9 cellular contexts compared by ENCODE assay signal in the genomic region with DNA sequence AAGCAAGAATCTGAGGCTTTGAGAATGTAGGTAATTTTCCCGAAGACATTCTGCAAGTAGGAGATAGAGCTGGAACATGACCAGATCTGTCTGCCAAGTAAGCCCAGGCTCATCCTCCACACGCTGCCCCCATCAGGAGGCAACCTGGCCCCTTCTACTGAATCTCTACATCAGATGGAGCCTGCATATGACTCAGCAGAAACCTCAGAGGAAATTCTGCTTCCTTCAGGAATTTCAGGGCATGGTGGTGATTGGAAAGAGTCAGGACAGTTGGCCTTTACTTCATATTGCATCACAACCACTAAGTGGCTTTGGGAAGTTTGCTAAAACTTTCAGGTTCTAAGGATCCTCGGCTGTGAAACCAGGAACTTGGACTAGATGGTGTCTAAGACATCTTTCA.
DNase-seq lines count a peak whose midpoint lies in the region; ATAC-seq and TF ChIP-seq lines count a peak whose summit lies in the region.
"Had no signal": no experiment of that assay in that cellular context is flagged by ENCODE, and none has a peak within 500 bp of the region (broad histone marks: within the 10 kb centered on the region; RNA-seq: fewer than 3 reads in every experiment).

No MANE protein-coding gene starts in this region.

- no peak overlapping the region for H3K4me3 Mint-ChIP-seq in dendritic cell treated with granulocyte-macrophage colony-stimulating factor and Interleukin-4, amounts not matched to agents 40 ng/mL and 50 ng/mL, for 4 days
- no peak overlapping the region for H3K4me3 Mint-ChIP-seq in progenitor cell of endocrine pancreas (ENCODE audit: low read depth)

- no peak overlapping the region for H3K4me2 ChIP-seq in PC-3 (ENCODE audit: low read length)
- peak overlapping the region; percentile 23 for H3K4me2 ChIP-seq in parathyroid adenoma (ENCODE audit: low read length)

- no peaks in the 10 kb centered on the region for H3K36me3 Mint-ChIP-seq in dendritic cell treated with granulocyte-macrophage colony-stimulating factor and Interleukin-4, amounts not matched to agents 40 ng/mL and 50 ng/mL, for 4 days (ENCODE audit: low read depth)
- no peaks in the 10 kb centered on the region for H3K36me3 Mint-ChIP-seq in progenitor cell of endocrine pancreas (ENCODE audit: insufficient read depth)

- TF ChIP-seq CTCF in PC-3 (conservative IDR thresholded peaks at IDR 0.05; ENCODE audit: low read depth, low read length) (no peak), parathyroid adenoma (IDR thresholded peaks at IDR 0.05) (no peak), progenitor cell of endocrine pancreas (IDR thresholded peaks at IDR 0.05; ENCODE audit: unreplicated experiment) (no peak)

- ATAC-seq in PC-3: peak; percentile 31; the same call in 1 of the 2 replicates
- ATAC-seq in GM18858 (IDR thresholded peaks at IDR 0.05; ENCODE audit: unreplicated experiment): no peak

- no peaks in the 10 kb centered on the region for H3K9me3 ChIP-seq in PC-3 (ENCODE audit: low read length)
- H3K9me3 ChIP-seq in parathyroid adenoma (ENCODE audit: control insufficient read depth, low read length): no peaks in the 10 kb centered on the region

- H2AFZ ChIP-seq in PC-3 (ENCODE audit: low read length) (0 out of 2 replicates have a peak overlapping the region, but pooled peaks have one; percentile 26), parathyroid adenoma (peak overlapping the region; percentile 60)

- H3K36me3 ChIP-seq in PC-3 (ENCODE audit: low read depth, low read length): no peaks in the 10 kb centered on the region
- H3K36me3 ChIP-seq in parathyroid adenoma (ENCODE audit: control insufficient read depth, insufficient read depth, low read length): no peaks in the 10 kb centered on the region

- H3K79me2 ChIP-seq in PC-3 (ENCODE audit: low read length): no peaks in the 10 kb centered on the region
- no peaks in the 10 kb centered on the region for H3K79me2 ChIP-seq in parathyroid adenoma

- H3K27me3 Mint-ChIP-seq in dendritic cell treated with granulocyte-macrophage colony-stimulating factor and Interleukin-4, amounts not matched to agents 40 ng/mL and 50 ng/mL, for 4 days: no peaks in the 10 kb centered on the region
- H3K27me3 Mint-ChIP-seq in progenitor cell of endocrine pancreas: peaks cover 6% of the 10 kb centered on the region

- no peaks in the 10 kb centered on the region for H3F3A ChIP-seq in PC-3 (ENCODE audit: low read length, unreplicated experiment)

- H3K4me1 ChIP-seq in PC-3 (ENCODE audit: insufficient read depth, low read length): no peaks in the 10 kb centered on the region; the same call in 1 of the 2 replicates
- H3K4me1 ChIP-seq in parathyroid adenoma: peaks cover 19% of the 10 kb centered on the region

- no TSS peak for BruUV-seq in PC-3 (replicated peaks; lab: Mats Ljungman, UMichigan)

- intact Hi-C loops in PC-3 (cut with micrococcal nuclease): no loop called here
- intact Hi-C loops in dendritic cell treated with granulocyte-macrophage colony-stimulating factor and Interleukin-4, amounts not matched to agents 40 ng/mL and 50 ng/mL, for 4 days (cut with micrococcal nuclease): no loop called here

- H3K27ac ChIP-seq in PC-3 (ENCODE audit: low read length) (0 out of 2 replicates have a peak overlapping the region, but pooled peaks have one; percentile 18), parathyroid adenoma (peak overlapping the region; percentile 97), substantia nigra (ENCODE audit: low read depth, low read length, poor library complexity, severe bottlenecking) (no peak overlapping the region)

- H3K27ac Mint-ChIP-seq in dendritic cell treated with granulocyte-macrophage colony-stimulating factor and Interleukin-4, amounts not matched to agents 40 ng/mL and 50 ng/mL, for 4 days: peak overlapping the region; percentile 77
- no peak overlapping the region for H3K27ac Mint-ChIP-seq in progenitor cell of endocrine pancreas

- H3K9me3 Mint-ChIP-seq in dendritic cell treated with granulocyte-macrophage colony-stimulating factor and Interleukin-4, amounts not matched to agents 40 ng/mL and 50 ng/mL, for 4 days: no peaks in the 10 kb centered on the region
- H3K9me3 Mint-ChIP-seq in progenitor cell of endocrine pancreas (ENCODE audit: low read depth): peaks cover 10% of the 10 kb centered on the region

- no peaks in the 10 kb centered on the region for H4K20me1 ChIP-seq in PC-3 (ENCODE audit: low read length)

- H3K4me1 Mint-ChIP-seq in dendritic cell treated with granulocyte-macrophage colony-stimulating factor and Interleukin-4, amounts not matched to agents 40 ng/mL and 50 ng/mL, for 4 days (ENCODE audit: low read depth): peaks cover 62% of the 10 kb centered on the region
- H3K4me1 Mint-ChIP-seq in progenitor cell of endocrine pancreas (ENCODE audit: low read depth): no peaks in the 10 kb centered on the region

- POLR2A ChIA-PET in PC-3 (lab: Charles Lee; ENCODE audit: unreplicated experiment): no interaction called here

- H3K9ac ChIP-seq in PC-3 (ENCODE audit: low read length) (no peak overlapping the region), parathyroid adenoma (no peak overlapping the region)

- H3K27me3 ChIP-seq in PC-3 (ENCODE audit: low read length) (no peaks in the 10 kb centered on the region), parathyroid adenoma (ENCODE audit: control insufficient read depth, insufficient read depth, low read length) (no peaks in the 10 kb centered on the region)

- DNase-seq in Daoy (ENCODE audit: low read depth) (peak; percentile 14), PC-3 (peak; percentile 18), substantia nigra (lab: John Stamatoyannopoulos, UW) (no peak), progenitor cell of endocrine pancreas (ENCODE audit: low spot score, unreplicated experiment) (no peak), HPDE6-E6E7 (ENCODE audit: extremely low spot score) (no peak)
- DNase-seq: activated CD4-positive, alpha-beta T cell treated with anti-CD3 and anti-CD28 coated beads for 1 hour had no signal

- H3K9me2 ChIP-seq in PC-3 (replicated peaks; ENCODE audit: low read length): no peaks in the 10 kb centered on the region

- H3K4me3 ChIP-seq in PC-3 (ENCODE audit: low read length): no peak overlapping the region
- no peak overlapping the region for H3K4me3 ChIP-seq in parathyroid adenoma (ENCODE audit: low read depth, low read length)

- CTCF ChIA-PET in PC-3 (lab: Charles Lee): no interaction called here

Comparison
In these comparisons a context has a peak if more than half of its experiments do, and no peak if none do; other contexts are left out.
1. DNase-seq: peak in Daoy (single experiment) and PC-3 (single experiment); none in substantia nigra (0 of 49), progenitor cell of endocrine pancreas (single experiment) and HPDE6-E6E7 (single experiment).